ENCODE assay signal across 24 cellular contexts in the genomic region with DNA sequence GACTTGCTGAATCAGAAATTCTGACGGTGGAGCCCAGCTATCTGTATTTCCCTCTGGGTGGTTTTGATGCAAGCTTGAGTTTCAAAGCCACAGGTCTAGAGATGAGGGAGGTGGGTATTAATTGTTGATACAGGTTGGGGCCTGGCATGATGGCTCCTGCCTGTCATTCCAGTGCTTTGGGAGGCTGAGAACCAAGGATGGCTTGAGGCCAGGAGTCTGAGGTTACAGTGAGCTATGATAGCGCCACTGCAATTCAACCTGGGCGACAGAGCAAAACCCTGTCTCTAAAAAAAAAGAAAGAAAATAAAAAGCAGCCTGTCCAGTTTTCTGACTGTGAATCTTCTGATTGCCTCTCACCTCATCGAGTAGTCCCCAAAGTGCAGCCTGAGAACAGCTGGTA.
"Had no signal": no experiment of that assay in that cellular context is flagged by ENCODE, and none has a peak within 500 bp of the region (broad histone marks: within the 10 kb centered on the region; RNA-seq: fewer than 3 reads in every experiment).

No MANE protein-coding gene starts in this region.

- ATAC-seq: activated CD4-positive, alpha-beta T cell treated with anti-CD3 and anti-CD28 coated beads for 36 hours; activated CD8-positive, alpha-beta memory T cell treated with anti-CD3 and anti-CD28 coated beads, Interleukin-2, amount 10 ng/mL, durations not matched to agents 7 days and 5 days; activated CD8-positive, alpha-beta T cell treated with anti-CD3 and anti-CD28 coated beads, Interleukin-2, amount 10 ng/mL, durations not matched to agents 7 days and 5 days; activated naive CD4-positive, alpha-beta T cell treated with anti-CD3 and anti-CD28 coated beads, Interleukin-2, amount 50 U/mL, for 72 hours; gastroesophageal sphincter; left ventricle myocardium superior; pancreas; stimulated activated naive B cell treated with anti-CD40 and anti-IgM and Interleukin-4, amounts not matched to agents 10 μg/mL and 1 μg/mL and 100 μg/mL, for 72 hours; upper lobe of right lung had no signal

- H3K4me1 ChIP-seq: gastroesophageal sphincter, heart right ventricle, pancreas, prostate gland, stomach, tibial artery, upper lobe of right lung had no signal

- H3K27ac Mint-ChIP-seq: activated CD4-positive, alpha-beta T cell treated with anti-CD3 and anti-CD28 coated beads for 36 hours; activated CD8-positive, alpha-beta memory T cell treated with anti-CD3 and anti-CD28 coated beads, Interleukin-2, amount 10 ng/mL, durations not matched to agents 7 days and 5 days; activated CD8-positive, alpha-beta T cell treated with anti-CD3 and anti-CD28 coated beads, Interleukin-2, amount 10 ng/mL, durations not matched to agents 7 days and 5 days; activated naive CD4-positive, alpha-beta T cell treated with anti-CD3 and anti-CD28 coated beads, Interleukin-2, amount 50 U/mL, for 72 hours; activated T-helper 2 cell treated with anti-CD3 and anti-CD28 coated beads, Interferon-gamma antibody, Interleukin-2, Interleukin-4, amounts not matched to agents 10 μg/mL and 5 μg/mL and 100 μg/mL, durations not matched to agents 14 hours and 24 hours and 36 hours; nephron; stimulated activated naive B cell treated with anti-CD40 and anti-IgM and Interleukin-4, amounts not matched to agents 10 μg/mL and 1 μg/mL and 100 μg/mL, for 72 hours had no signal

- H3K36me3 ChIP-seq: brain microvascular endothelial cell, gastroesophageal sphincter, heart right ventricle, pancreas, prostate gland, stomach, tibial artery, upper lobe of right lung had no signal

- H3K27me3 Mint-ChIP-seq: activated CD8-positive, alpha-beta memory T cell treated with anti-CD3 and anti-CD28 coated beads, Interleukin-2, amount 10 ng/mL, durations not matched to agents 7 days and 5 days had no signal

- H3K9me3 Mint-ChIP-seq: activated naive CD4-positive, alpha-beta T cell treated with anti-CD3 and anti-CD28 coated beads, Interleukin-2, amount 50 U/mL, for 72 hours; activated T-helper 2 cell treated with anti-CD3 and anti-CD28 coated beads, Interferon-gamma antibody, Interleukin-2, Interleukin-4, amounts not matched to agents 10 μg/mL and 5 μg/mL and 100 μg/mL, durations not matched to agents 14 hours and 24 hours and 36 hours; stimulated activated naive B cell treated with anti-CD40 and anti-IgM and Interleukin-4, amounts not matched to agents 10 μg/mL and 1 μg/mL and 100 μg/mL, for 72 hours had no signal

- H3K4me1 Mint-ChIP-seq: activated CD4-positive, alpha-beta T cell treated with anti-CD3 and anti-CD28 coated beads for 36 hours; activated CD8-positive, alpha-beta memory T cell treated with anti-CD3 and anti-CD28 coated beads, Interleukin-2, amount 10 ng/mL, durations not matched to agents 7 days and 5 days; stimulated activated naive B cell treated with anti-CD40 and anti-IgM and Interleukin-4, amounts not matched to agents 10 μg/mL and 1 μg/mL and 100 μg/mL, for 72 hours had no signal

- H3K9me3 ChIP-seq: gastroesophageal sphincter, heart right ventricle, pancreas, prostate gland, stomach, tibial artery, upper lobe of right lung had no signal

- H3K27me3 ChIP-seq: brain microvascular endothelial cell, gastroesophageal sphincter, heart right ventricle, pancreas, stomach, tibial artery, upper lobe of right lung had no signal

- H3K27ac ChIP-seq: brain microvascular endothelial cell, gastroesophageal sphincter, heart right ventricle, pancreas, prostate gland, stomach, tibial artery, upper lobe of right lung had no signal

- H3K4me3 ChIP-seq: gastroesophageal sphincter, heart right ventricle, pancreas, prostate gland, stomach, tibial artery, upper lobe of right lung had no signal

- DNase-seq: activated CD4-positive, alpha-beta T cell treated with anti-CD3 and anti-CD28 coated beads for 36 hours; activated CD4-positive, CD25-positive, alpha-beta regulatory T cell; activated CD8-positive, alpha-beta memory T cell treated with anti-CD3 and anti-CD28 coated beads, Interleukin-2, amount 10 ng/mL, durations not matched to agents 7 days and 5 days; activated CD8-positive, alpha-beta T cell treated with anti-CD3 and anti-CD28 coated beads, Interleukin-2, amount 10 ng/mL, durations not matched to agents 7 days and 5 days; activated T-cell treated with anti-CD3 and anti-CD28 coated beads, Interleukin-2, amount 50 U/mL, for 48 hours; aorta; brain microvascular endothelial cell; central memory CD4-positive, alpha-beta T cell; heart right ventricle; left ventricle myocardium superior; nucleus accumbens; pancreas; stimulated activated CD4-positive, alpha-beta T cell treated with anti-CD3 and anti-CD28 coated beads, Interleukin-15, amount 100 ng/mL, for 24 hours; stimulated activated CD4-positive, alpha-beta T cell treated with anti-CD3 and anti-CD28 coated beads, Interleukin-2, amount 100 ng/mL, for 24 hours; stimulated activated naive B cell treated with anti-CD40 and anti-IgM and Interleukin-4, amounts not matched to agents 10 μg/mL and 1 μg/mL and 100 μg/mL, for 72 hours; stomach; T-helper 1 cell; tibial artery; upper lobe of right lung had no signal

- H3K4me3 Mint-ChIP-seq: activated CD4-positive, alpha-beta T cell treated with anti-CD3 and anti-CD28 coated beads for 36 hours; activated CD8-positive, alpha-beta memory T cell treated with anti-CD3 and anti-CD28 coated beads, Interleukin-2, amount 10 ng/mL, durations not matched to agents 7 days and 5 days; activated CD8-positive, alpha-beta T cell treated with anti-CD3 and anti-CD28 coated beads, Interleukin-2, amount 10 ng/mL, durations not matched to agents 7 days and 5 days; nephron; stimulated activated naive B cell treated with anti-CD40 and anti-IgM and Interleukin-4, amounts not matched to agents 10 μg/mL and 1 μg/mL and 100 μg/mL, for 72 hours had no signal

- H3K36me3 Mint-ChIP-seq: activated CD8-positive, alpha-beta memory T cell treated with anti-CD3 and anti-CD28 coated beads, Interleukin-2, amount 10 ng/mL, durations not matched to agents 7 days and 5 days; activated naive CD4-positive, alpha-beta T cell treated with anti-CD3 and anti-CD28 coated beads, Interleukin-2, amount 50 U/mL, for 72 hours; stimulated activated naive B cell treated with anti-CD40 and anti-IgM and Interleukin-4, amounts not matched to agents 10 μg/mL and 1 μg/mL and 100 μg/mL, for 72 hours had no signal
